In the genomic region with DNA sequence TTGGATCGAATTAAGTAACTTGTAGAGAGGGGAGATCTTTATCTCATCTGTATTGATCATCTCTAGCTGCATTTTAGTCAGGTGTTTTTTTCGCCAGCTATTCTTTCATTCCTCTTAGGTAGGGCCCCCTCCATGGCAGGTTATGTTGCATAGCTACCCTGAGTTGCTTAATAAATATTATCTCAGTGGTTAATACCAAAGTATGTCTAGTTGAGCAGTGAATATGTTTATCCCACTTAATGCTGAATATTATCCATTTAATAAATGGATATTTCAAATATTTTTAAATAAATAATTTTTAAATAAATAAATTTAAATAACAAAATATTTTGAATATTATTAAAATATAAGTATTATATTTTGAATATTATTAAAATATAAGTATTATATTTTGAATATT, we compare ENCODE assay signal across 22 cellular contexts. TPM values are rescaled to one million over a fixed set of nuclear protein-coding genes. Genes with fewer than 3 reads are reported as not detected.
DNase-seq lines count a peak whose midpoint lies in the region; ATAC-seq, FAIRE-seq and TF ChIP-seq lines count a peak whose summit lies in the region.
"Had no signal": no experiment of that assay in that cellular context is flagged by ENCODE, and none has a peak within 500 bp of the region (broad histone marks: within the 10 kb centered on the region; RNA-seq: fewer than 3 reads in every experiment).

No MANE protein-coding gene starts in this region.

- peak; percentile 99 for FAIRE-seq in kidney (lab: Jason Lieb, UNC)
- FAIRE-seq: GM19239 had no signal

- H3K27ac ChIP-seq in kidney (ENCODE audit: low read depth in 2 of 2, low read length in 2 of 2), result no peak overlapping the region
- H3K27ac ChIP-seq: BLaER1, HL-60, KMS-11, SK-N-MC had no signal

- ATAC-seq in natural killer cell treated with Interleukin-12 subunit alpha and Interleukin-12 subunit beta and Interleukin-15 and Interleukin-18, amount 100 ng/mL, for 72 hours, result no peak

- H3K4me3 ChIP-seq in epithelial cell of esophagus (ENCODE audit: low read length), result peak overlapping the region; percentile 28
- no peak overlapping the region for H3K4me3 ChIP-seq in kidney (ENCODE audit: low read length in 2 of 2)
- H3K4me3 ChIP-seq: BLaER1, SK-N-MC had no signal

- H3K27ac Mint-ChIP-seq in natural killer cell treated with Interleukin-12 subunit alpha and Interleukin-12 subunit beta and Interleukin-15 and Interleukin-18, amount 100 ng/mL, for 72 hours, result no peak overlapping the region
- H3K27ac Mint-ChIP-seq: CD4-positive, CD25-positive, alpha-beta regulatory T cell; IgD-negative memory B cell had no signal

- DNase-seq in NCI-H82 (lab: John Stamatoyannopoulos, UW) (peak; percentile 4), NCI-H82 treated with DMSO at 0.1 percent for 48 hours (lab: John Stamatoyannopoulos, UW; ENCODE audit: unreplicated experiment) (no peak), epithelial cell of esophagus (ENCODE audit: low read depth) (peak; percentile 48), kidney (no peak), NCI-H2029 treated with DMSO at 0.1 percent for 48 hours (lab: John Stamatoyannopoulos, UW) (no peak)
- DNase-seq in activated CD4-positive, alpha-beta T cell treated with anti-CD3 and anti-CD28 coated beads, Interleukin-2, amount 50 U/mL, for 4 hours, result no peak
- DNase-seq in natural killer cell treated with Interleukin-12 subunit alpha and Interleukin-12 subunit beta and Interleukin-15 and Interleukin-18, amount 100 ng/mL, for 72 hours (ENCODE audit: low spot score), result no peak
- DNase-seq: CD4-positive, CD25-positive, alpha-beta regulatory T cell; NCI-H1048; NCI-H1694; NCI-H748 treated with DMSO at 0.1 percent for 48 hours; NK-92 treated with Interleukin-12 subunit alpha and Interleukin-12 subunit beta, amount 100 ng/mL, for 24 hours; SIG-M5 had no signal

- no peaks in the 10 kb centered on the region for H3K36me3 Mint-ChIP-seq in natural killer cell treated with Interleukin-12 subunit alpha and Interleukin-12 subunit beta and Interleukin-15 and Interleukin-18, amount 100 ng/mL, for 72 hours
- H3K36me3 Mint-ChIP-seq: CD4-positive, CD25-positive, alpha-beta regulatory T cell; IgD-negative memory B cell had no signal

- no peaks in the 10 kb centered on the region for H3K9me3 ChIP-seq in kidney (ENCODE audit: control insufficient read depth in 1 of 2, low read length in 2 of 2)
- H3K9me3 ChIP-seq: BLaER1 had no signal

- H3K4me1 ChIP-seq in kidney (ENCODE audit: control insufficient read depth in 1 of 2, insufficient read depth in 1 of 2, low read depth in 1 of 2, low read length in 2 of 2), result peaks cover 0 to 8% of the 10 kb centered on the region in 2 donors
- H3K4me1 ChIP-seq: BLaER1 had no signal

- H3K36me3 ChIP-seq in kidney (ENCODE audit: control insufficient read depth in 1 of 2, insufficient read depth in 2 of 2, low read length in 2 of 2), result peaks cover 0 to 4% of the 10 kb centered on the region in 2 donors
- H3K36me3 ChIP-seq: BLaER1 had no signal

- intact Hi-C loops in kidney (cut with DNase I), result no loop called here

- no peaks in the 10 kb centered on the region for H3K9me3 Mint-ChIP-seq in natural killer cell treated with Interleukin-12 subunit alpha and Interleukin-12 subunit beta and Interleukin-15 and Interleukin-18, amount 100 ng/mL, for 72 hours
- H3K9me3 Mint-ChIP-seq: CD4-positive, CD25-positive, alpha-beta regulatory T cell; IgD-negative memory B cell had no signal

- no peak overlapping the region for H3K9ac ChIP-seq in kidney (ENCODE audit: low read length in 2 of 2)
- H3K9ac ChIP-seq: BLaER1, KMS-11 had no signal

- no peaks in the 10 kb centered on the region for H3K4me1 Mint-ChIP-seq in natural killer cell treated with Interleukin-12 subunit alpha and Interleukin-12 subunit beta and Interleukin-15 and Interleukin-18, amount 100 ng/mL, for 72 hours (ENCODE audit: low read depth in 2 of 2)
- H3K4me1 Mint-ChIP-seq: CD4-positive, CD25-positive, alpha-beta regulatory T cell; IgD-negative memory B cell had no signal

- peaks cover 0 to 2% of the 10 kb centered on the region in 2 donors for H3K27me3 Mint-ChIP-seq in natural killer cell treated with Interleukin-12 subunit alpha and Interleukin-12 subunit beta and Interleukin-15 and Interleukin-18, amount 100 ng/mL, for 72 hours
- H3K27me3 Mint-ChIP-seq: IgD-negative memory B cell had no signal

- H3K4me3 Mint-ChIP-seq in natural killer cell treated with Interleukin-12 subunit alpha and Interleukin-12 subunit beta and Interleukin-15 and Interleukin-18, amount 100 ng/mL, for 72 hours, result no peak overlapping the region
- H3K4me3 Mint-ChIP-seq: CD4-positive, CD25-positive, alpha-beta regulatory T cell; IgD-negative memory B cell had no signal

- TF ChIP-seq CTCF in epithelial cell of esophagus (IDR thresholded peaks at IDR 0.05; ENCODE audit: insufficient read depth, low read depth, low read length, missing control alignments) (no peak), kidney (IDR thresholded peaks at IDR 0.05; ENCODE audit: borderline replicate concordance, extremely low read depth, insufficient read depth) (no peak)

RNA-seq across cellular contexts. Expression of a gene that starts 9.6 kb away (rescaled TPM):
- 18.4 TPM for total RNA-seq in kidney
- 6.4 TPM for polyA plus RNA-seq in kidney (ENCODE audit: insufficient read depth, low read depth, low replicate concordance)
- total RNA-seq in natural killer cell treated with Interleukin-12 subunit alpha and Interleukin-12 subunit beta and Interleukin-15 and Interleukin-18, amount 100 ng/mL, for 72 hours, result 1 to 10 TPM in 1 of 2 donors, under 1 TPM in 1; 0.67 to 1.8 TPM
- polyA plus RNA-seq: AG04450, IgD-negative memory B cell had no signal

RNA-seq across cellular contexts. Expression of a gene that starts 44.8 kb away (rescaled TPM):
- total RNA-seq in kidney, result 0.25 TPM
- 0.47 TPM for polyA plus RNA-seq in kidney (ENCODE audit: insufficient read depth, low read depth, low replicate concordance)
- under 1 TPM in 1 of 2 donors, not detected in 1; 0.10 TPM for total RNA-seq in natural killer cell treated with Interleukin-12 subunit alpha and Interleukin-12 subunit beta and Interleukin-15 and Interleukin-18, amount 100 ng/mL, for 72 hours
- total RNA-seq: A172; CD4-positive, CD25-positive, alpha-beta regulatory T cell; H4 had no signal
- polyA plus RNA-seq: AG04450, IgD-negative memory B cell had no signal

RNA-seq across cellular contexts. Expression of a gene that starts 53.3 kb away (rescaled TPM):
- 27.4 TPM for total RNA-seq in kidney
- 2.8 TPM for polyA plus RNA-seq in kidney (ENCODE audit: insufficient read depth, low read depth, low replicate concordance)
- total RNA-seq in natural killer cell treated with Interleukin-12 subunit alpha and Interleukin-12 subunit beta and Interleukin-15 and Interleukin-18, amount 100 ng/mL, for 72 hours, result 10 to 100 TPM; 15.5 to 22.6 TPM

Comparison
In these comparisons a context has a peak if more than half of its experiments do, and no peak if none do; other contexts are left out.
1. DNase-seq: peak in NCI-H82 (single experiment) and epithelial cell of esophagus (single experiment); none in NCI-H82 treated with DMSO at 0.1 percent for 48 hours (single experiment), kidney (single experiment), activated CD4-positive, alpha-beta T cell treated with anti-CD3 and anti-CD28 coated beads, Interleukin-2, amount 50 U/mL, for 4 hours (0 of 2), natural killer cell treated with Interleukin-12 subunit alpha and Interleukin-12 subunit beta and Interleukin-15 and Interleukin-18, amount 100 ng/mL, for 72 hours (single experiment) and NCI-H2029 treated with DMSO at 0.1 percent for 48 hours (single experiment).